8 cellular contexts compared by ENCODE assay signal in genomic region chr5:78964889-78965288, GRCh38. TPM values are rescaled to one million over a fixed set of nuclear protein-coding genes. Genes with fewer than 3 reads are reported as not detected.
A peak's percentile ranks its signal among the peaks of the same experiment; 100 is the strongest.
DNase-seq lines count a peak whose midpoint lies in the region; ATAC-seq and TF ChIP-seq lines count a peak whose summit lies in the region.

No MANE protein-coding gene starts in this region.

- H3K27ac ChIP-seq in IMR-90 (ENCODE audit: insufficient read depth, low read length) (no peak overlapping the region), PC-3 (ENCODE audit: low read length) (no peak overlapping the region), neural cell (ENCODE audit: low read length) (no peak overlapping the region)

- peak in 1 of 2 experiments; percentile 62 for DNase-seq in Caco-2
- DNase-seq in IMR-90 = peak; percentile 83
- DNase-seq in PC-3 = peak; percentile 64
- peak; percentile 19 to 47 for DNase-seq in erythroblast (lab: John Stamatoyannopoulos, UW)
- no peak for DNase-seq in activated CD4-positive, alpha-beta T cell treated with anti-CD3 and anti-CD28 coated beads for 1 hour
- no peak for DNase-seq in stimulated activated naive CD4-positive, alpha-beta T cell treated with Interleukin-2 at 50 U/mL for 16 hours (lab: John Stamatoyannopoulos, UW)

- H4K20me1 ChIP-seq in IMR-90 (ENCODE audit: insufficient read depth, low read length) (no peaks in the 10 kb centered on the region), PC-3 (ENCODE audit: low read length) (no peaks in the 10 kb centered on the region), neural cell (ENCODE audit: insufficient read depth) (no peaks in the 10 kb centered on the region)

- no peak overlapping the region for H3K9ac ChIP-seq in IMR-90 (ENCODE audit: low read depth, low read length)
- H3K9ac ChIP-seq in PC-3 (ENCODE audit: low read length) = no peak overlapping the region
- H3K9ac ChIP-seq in neural cell (ENCODE audit: low read length) = no peak overlapping the region

- no peak overlapping the region for H3K23ac ChIP-seq in IMR-90 (ENCODE audit: low read depth, low read length)

- H3K36me3 Mint-ChIP-seq in Caco-2 (ENCODE audit: insufficient read depth, unreplicated experiment) = no peaks in the 10 kb centered on the region

- H2BK15ac ChIP-seq in IMR-90 (ENCODE audit: low read depth, low read length) = no peak overlapping the region

- CTCF ChIA-PET in Caco-2 (lab: Charles Lee) (interaction anchor here (0.7 to 2.7 kb wide), 3 partner anchors 38 to 65 kb away, joined by 3 to 18 read pairs (median 3); no protein-coding TSS in a partner anchor), IMR-90 (lab: Yijun Ruan, JAX) (interaction anchor here (0.6 to 4.2 kb wide), 8 partner anchors 11 to 427 kb away, joined by 3 to 15 read pairs (median 4); no protein-coding TSS in a partner anchor), PC-3 (lab: Charles Lee) (interaction anchor here (0.5 kb wide), 1 partner anchor 168 kb away, joined by 4 read pairs; no protein-coding TSS in a partner anchor)

- no peak overlapping the region for H3K4me2 ChIP-seq in IMR-90 (ENCODE audit: low read depth, low read length)
- no peak overlapping the region for H3K4me2 ChIP-seq in PC-3 (ENCODE audit: low read length)
- H3K4me2 ChIP-seq in neural cell (ENCODE audit: low read length) = no peak overlapping the region

- H3K9me3 ChIP-seq in Caco-2 = no peaks in the 10 kb centered on the region
- H3K9me3 ChIP-seq in IMR-90 (ENCODE audit: control insufficient read depth, insufficient read depth, low read length) = no peaks in the 10 kb centered on the region
- no peaks in the 10 kb centered on the region for H3K9me3 ChIP-seq in PC-3 (ENCODE audit: low read length)
- no peaks in the 10 kb centered on the region for H3K9me3 ChIP-seq in neural cell (ENCODE audit: low read length)

- in situ Hi-C loops in IMR-90 (cut with MboI; ENCODE audit: low sequenced_read_pairs) = loop anchor here (10.0 to 25.0 kb wide), 2 partner anchors 70 to 653 kb away; no protein-coding TSS in a partner anchor

- no peaks in the 10 kb centered on the region for H3K9me3 Mint-ChIP-seq in Caco-2 (ENCODE audit: unreplicated experiment)

- ATAC-seq in IMR-90 (ENCODE audit: low read depth) (peak; percentile 87), PC-3 (peak; percentile 82), GM21717 (IDR thresholded peaks at IDR 0.05; ENCODE audit: unreplicated experiment) (no peak)

- no peak overlapping the region for H2BK20ac ChIP-seq in IMR-90 (ENCODE audit: low read depth, low read length)

- POLR2A ChIA-PET in Caco-2 (lab: Charles Lee) = no interaction called here
- POLR2A ChIA-PET in IMR-90 (lab: Charles Lee; ENCODE audit: unreplicated experiment) = no interaction called here
- POLR2A ChIA-PET in PC-3 (lab: Charles Lee; ENCODE audit: unreplicated experiment) = no interaction called here

- no peak for TF ChIP-seq EP300 in neural cell (conservative IDR thresholded peaks at IDR 0.05; ENCODE audit: poor library complexity, severe bottlenecking)

- H3K4me3 ChIP-seq in Caco-2 (ENCODE audit: low read depth, low read length) (no peak overlapping the region), IMR-90 (ENCODE audit: insufficient read depth, low read depth, low read length) (no peak overlapping the region), PC-3 (ENCODE audit: low read length) (no peak overlapping the region), neural cell (ENCODE audit: low read length) (no peak overlapping the region)

- no peak overlapping the region for H3K4me3 Mint-ChIP-seq in Caco-2 (ENCODE audit: unreplicated experiment)

- H2BK120ac ChIP-seq in IMR-90 (ENCODE audit: low read depth, low read length) = no peak overlapping the region

- H4K91ac ChIP-seq in IMR-90 (ENCODE audit: insufficient read depth, low read depth, low read length) = no peak overlapping the region

- H2AK5ac ChIP-seq in IMR-90 (ENCODE audit: low read depth, low read length) = no peak overlapping the region

- no peaks in the 10 kb centered on the region for H3K79me1 ChIP-seq in IMR-90 (ENCODE audit: low read depth in 1 of 2, low read length in 2 of 2)

- no peaks in the 10 kb centered on the region for H3F3A ChIP-seq in PC-3 (ENCODE audit: low read length, unreplicated experiment)
- no peaks in the 10 kb centered on the region for H3F3A ChIP-seq in neural cell (ENCODE audit: insufficient read depth, low read length, poor library complexity, severe bottlenecking)

- dilution Hi-C loops in IMR-90 (cut with HindIII; ENCODE audit: low sequenced_read_pairs, unreplicated experiment) = no loop called here

- H3K4me1 ChIP-seq in Caco-2 (no peaks in the 10 kb centered on the region), IMR-90 (ENCODE audit: control insufficient read depth, insufficient read depth, low read length) (no peaks in the 10 kb centered on the region), PC-3 (ENCODE audit: insufficient read depth, low read length) (no peaks in the 10 kb centered on the region)

- BruUV-seq in Caco-2 (replicated peaks; lab: Mats Ljungman, UMichigan) (no TSS peak), IMR-90 (replicated peaks; lab: Mats Ljungman, UMichigan) (no TSS peak), PC-3 (replicated peaks; lab: Mats Ljungman, UMichigan) (no TSS peak)

- no peak overlapping the region for H3K14ac ChIP-seq in IMR-90 (replicated peaks; ENCODE audit: low read depth, low read length)

- no peak overlapping the region for H2BK5ac ChIP-seq in IMR-90 (ENCODE audit: low read depth, low read length, poor library complexity, severe bottlenecking)

- intact Hi-C loops in Caco-2 (cut with micrococcal nuclease; ENCODE audit: unreplicated experiment) = loop anchor here (1.0 to 5.0 kb wide), 5 partner anchors 38 to 498 kb away; no protein-coding TSS in a partner anchor
- intact Hi-C loops in IMR-90 (cut with micrococcal nuclease) = loop anchor here (1.0 to 5.0 kb wide), 6 partner anchors 65 to 643 kb away; partner anchors contain the start of gene LHFPL2
- intact Hi-C loops in PC-3 (cut with micrococcal nuclease) = loop anchor here (1.0 to 5.0 kb wide), 6 partner anchors 63 to 645 kb away; partner anchors contain the start of gene LHFPL2

- TF ChIP-seq RAD21 in IMR-90 (IDR thresholded peaks at IDR 0.05; ENCODE audit: low read length) (peak; percentile 86), neural cell (conservative IDR thresholded peaks at IDR 0.05) (peak; percentile 92)

- no peak overlapping the region for H2AFZ ChIP-seq in IMR-90 (replicated peaks; ENCODE audit: low read length, poor library complexity)
- H2AFZ ChIP-seq in PC-3 (ENCODE audit: low read length) = no peak overlapping the region
- H2AFZ ChIP-seq in neural cell (ENCODE audit: low read depth, low read length) = no peak overlapping the region

- no peaks in the 10 kb centered on the region for H3K9me1 ChIP-seq in IMR-90 (ENCODE audit: insufficient read depth, low read length)

- H3K27me3 ChIP-seq in Caco-2 (replicated peaks; ENCODE audit: control insufficient read depth, insufficient read depth, low read length) (no peaks in the 10 kb centered on the region), IMR-90 (ENCODE audit: control insufficient read depth, insufficient read depth, low read length) (no peaks in the 10 kb centered on the region), PC-3 (ENCODE audit: low read length) (no peaks in the 10 kb centered on the region), neural cell (ENCODE audit: insufficient read depth, low read depth, low read length) (no peaks in the 10 kb centered on the region)

- H3K4me1 Mint-ChIP-seq in Caco-2 (ENCODE audit: low read depth, unreplicated experiment) = no peaks in the 10 kb centered on the region

- H3K36me3 ChIP-seq in Caco-2 (ENCODE audit: control insufficient read depth, insufficient read depth, low read length) = no peaks in the 10 kb centered on the region
- H3K36me3 ChIP-seq in IMR-90 (ENCODE audit: control insufficient read depth, insufficient read depth, low read length) = 0 out of 2 replicates have a peak, but pooled peaks cover 1% of the 10 kb centered on the region
- H3K36me3 ChIP-seq in PC-3 (ENCODE audit: low read depth, low read length) = no peaks in the 10 kb centered on the region
- H3K36me3 ChIP-seq in neural cell (ENCODE audit: insufficient read depth, low read length) = no peaks in the 10 kb centered on the region

- no peak overlapping the region for H4K5ac ChIP-seq in IMR-90 (ENCODE audit: low read depth, low read length)

- H3K27me3 Mint-ChIP-seq in Caco-2 (ENCODE audit: insufficient read depth, unreplicated experiment) = no peaks in the 10 kb centered on the region

- H3K27ac Mint-ChIP-seq in Caco-2 (ENCODE audit: unreplicated experiment) = no peak overlapping the region

- no peak overlapping the region for H3K56ac ChIP-seq in IMR-90 (ENCODE audit: extremely low read depth, insufficient read depth, low read length)

- H3K79me2 ChIP-seq in PC-3 (ENCODE audit: low read length) = no peaks in the 10 kb centered on the region
- no peaks in the 10 kb centered on the region for H3K79me2 ChIP-seq in neural cell (replicated peaks; ENCODE audit: insufficient read depth, low read length)

- H3K18ac ChIP-seq in IMR-90 (ENCODE audit: low read depth, low read length) = no peak overlapping the region

- no peaks in the 10 kb centered on the region for H3K9me2 ChIP-seq in PC-3 (replicated peaks; ENCODE audit: low read length)
- no peaks in the 10 kb centered on the region for H3K9me2 ChIP-seq in neural cell (ENCODE audit: insufficient read depth, low read length)

- TF ChIP-seq CTCF in Caco-2 (IDR thresholded peaks at IDR 0.05; ENCODE audit: insufficient read depth in 1 of 2, low read depth in 1 of 2, low read length in 1 of 2, severe bottlenecking in 1 of 2, unreplicated experiment in 1 of 2) (peak; percentile 30 to 56), IMR-90 (conservative IDR thresholded peaks at IDR 0.05; ENCODE audit: low read depth, low read length) (peak; percentile 80), PC-3 (conservative IDR thresholded peaks at IDR 0.05; ENCODE audit: low read depth, low read length) (peak; percentile 68), neural cell (IDR thresholded peaks at IDR 0.05; ENCODE audit: poor library complexity, severe bottlenecking) (peak; percentile 85)

- no peak overlapping the region for H4K8ac ChIP-seq in IMR-90 (ENCODE audit: low read depth in 2 of 2, low read length in 2 of 2)

- whole genome bisulfite sequencing in IMR-90 (ENCODE audit: extremely low coverage in 2 of 2, insufficient read length in 1 of 2), 2 experiments = no CpG with 5 or more reads among the region's 2 CpGs

- H3K4ac ChIP-seq in IMR-90 (ENCODE audit: low read depth, low read length) = no peak overlapping the region

- TF ChIP-seq POLR2A in IMR-90 (IDR thresholded peaks at IDR 0.05; ENCODE audit: low read depth, low read length) (0 out of 2 replicates have a peak, but pooled peaks have one; percentile 20), erythroblast (IDR thresholded peaks at IDR 0.05; ENCODE audit: low read length) (no peak)

- no peak overlapping the region for H2AK9ac ChIP-seq in IMR-90 (replicated peaks; ENCODE audit: low read depth, low read length, poor library complexity)

TF ChIP-seq in neural cell, 6 proteins besides CTCF, POLR2A, EP300 and RAD21 (continues in another document):
- peak; percentile 91 for TF ChIP-seq SMC3 (conservative IDR thresholded peaks at IDR 0.05; ENCODE audit: poor library complexity)

RNA-seq across cellular contexts. Expression of gene ARSB, which starts 20.2 kb away (rescaled TPM):
- total RNA-seq in Caco-2 (2022) (17.4 and 17.9 TPM in 2 replicates), IMR-90 (2012; rRNA removed) (14.7 and 16.0 TPM in 2 replicates), PC-3 (2014; rRNA removed) (7.1 and 8.1 TPM in 2 replicates)
- polyA plus RNA-seq in IMR-90 (2012; rRNA removed) (16.3 TPM in 2 replicates), neural cell (4.9 and 8.7 TPM in 2 replicates)
- 11.7 and 12.5 TPM in 2 replicates for polyA plus RNA-seq in IMR-90 (2012; cell fraction: cytosol; rRNA removed)
- 3.4 and 7.0 TPM in 2 replicates for polyA plus RNA-seq in IMR-90 (2012; cell fraction: nucleus; rRNA removed; ENCODE audit: low replicate concordance)
- polyA minus RNA-seq in neural cell = 16.1 and 16.9 TPM in 2 replicates

Comparison
In these comparisons a context has a peak if more than half of its experiments do, and no peak if none do; other contexts are left out.
1. DNase-seq: peak in IMR-90 (single experiment), PC-3 (single experiment) and erythroblast (2 of 2); none in activated CD4-positive, alpha-beta T cell treated with anti-CD3 and anti-CD28 coated beads for 1 hour (single experiment) and stimulated activated naive CD4-positive, alpha-beta T cell treated with Interleukin-2 at 50 U/mL for 16 hours (single experiment).
2. Peak in every context shown above with its lines, with median percentiles within 50 percentile points of each other: CTCF ChIP-seq.